Comparison of ENCODE assay signal across 8 cellular contexts in genomic region chr20:47950103-47950502, GRCh38.
DNase-seq lines count a peak whose midpoint lies in the region; ATAC-seq and TF ChIP-seq lines count a peak whose summit lies in the region.

No MANE protein-coding gene starts in this region.

- no peaks in the 10 kb centered on the region for H3K36me3 Mint-ChIP-seq in mesothelial cell of epicardium

- H3K36me3 ChIP-seq in DND-41 (ENCODE audit: insufficient read depth, low read length) = no peaks in the 10 kb centered on the region
- H3K36me3 ChIP-seq in WERI-Rb-1 = no peaks in the 10 kb centered on the region

- H3K27ac Mint-ChIP-seq in mesothelial cell of epicardium = peak overlapping the region; percentile 22

- H4K20me1 ChIP-seq in DND-41 (ENCODE audit: insufficient read depth, low read length) = no peaks in the 10 kb centered on the region

- no peaks in the 10 kb centered on the region for H3K79me2 ChIP-seq in DND-41 (ENCODE audit: insufficient read depth, low read length)

- TF ChIP-seq CTCF in DND-41 (IDR thresholded peaks at IDR 0.05; ENCODE audit: borderline replicate concordance, extremely low read depth, low read length, poor library complexity, severe bottlenecking) (no peak), cardiac fibroblast (IDR thresholded peaks at IDR 0.05; ENCODE audit: low read depth, low read length) (no peak), mesothelial cell of epicardium (IDR thresholded peaks at IDR 0.05; ENCODE audit: unreplicated experiment) (no peak), WERI-Rb-1 (IDR thresholded peaks at IDR 0.05; ENCODE audit: low read depth, low read length) (no peak)

- no peak overlapping the region for H3K4me2 ChIP-seq in DND-41 (ENCODE audit: insufficient read depth, low read length)

- H3K9me3 ChIP-seq in DND-41 (ENCODE audit: insufficient read depth, low read length, severe bottlenecking) (no peaks in the 10 kb centered on the region), WERI-Rb-1 (ENCODE audit: severe bottlenecking) (no peaks in the 10 kb centered on the region)

- no peak overlapping the region for H3K9ac ChIP-seq in DND-41 (ENCODE audit: low read depth, low read length)

- H3K9me3 Mint-ChIP-seq in mesothelial cell of epicardium = no peaks in the 10 kb centered on the region

- no peak overlapping the region for H3K4me3 Mint-ChIP-seq in mesothelial cell of epicardium

- no peak overlapping the region for H2AFZ ChIP-seq in DND-41 (ENCODE audit: low read depth, low read length)

- H3K27me3 Mint-ChIP-seq in mesothelial cell of epicardium (ENCODE audit: low read depth) = peaks cover 5% of the 10 kb centered on the region

- H3K4me1 ChIP-seq in DND-41 (ENCODE audit: insufficient read depth, low read length) = peaks cover 21% of the 10 kb centered on the region

- ATAC-seq in DND-41 (ENCODE audit: insufficient read depth, low read depth) (no peak), GM18861 (IDR thresholded peaks at IDR 0.05; ENCODE audit: unreplicated experiment) (no peak), HG03520 (IDR thresholded peaks at IDR 0.05; ENCODE audit: unreplicated experiment) (no peak), GM21360 (IDR thresholded peaks at IDR 0.05; ENCODE audit: unreplicated experiment) (no peak)

- DNase-seq in DND-41 = peak; percentile 16
- peak; percentile 2 for DNase-seq in NCI-H1694 treated with DMSO at 0.1 percent for 48 hours (lab: John Stamatoyannopoulos, UW)
- peak; percentile 21 to 79 for DNase-seq in cardiac fibroblast (ENCODE audit: low read depth in 2 of 2)
- no peak for DNase-seq in mesothelial cell of epicardium (ENCODE audit: low spot score in 2 of 2, unreplicated experiment in 2 of 2)
- DNase-seq in WERI-Rb-1 = no peak

- H3K27ac ChIP-seq in DND-41 (ENCODE audit: low read length) (no peak overlapping the region; the same call in 1 of the 2 replicates), WERI-Rb-1 (no peak overlapping the region)

- H3K27me3 ChIP-seq in DND-41 (ENCODE audit: insufficient read depth, low read length, poor library complexity) (no peaks in the 10 kb centered on the region), WERI-Rb-1 (ENCODE audit: insufficient read depth, low read depth, severe bottlenecking) (no peaks in the 10 kb centered on the region)

- no peak overlapping the region for H3K4me3 ChIP-seq in DND-41 (ENCODE audit: low read depth in 1 of 2, low read length in 2 of 2)
- H3K4me3 ChIP-seq in cardiac fibroblast (replicated peaks in 1 of 2; ENCODE audit: low read depth in 2 of 2, low read length in 2 of 2) = no peak overlapping the region
- no peak overlapping the region for H3K4me3 ChIP-seq in WERI-Rb-1 (ENCODE audit: low read depth, low read length)

- H3K4me1 Mint-ChIP-seq in mesothelial cell of epicardium = peaks cover 19% of the 10 kb centered on the region

Comparison
In these comparisons a context has a peak if more than half of its experiments do, and no peak if none do; other contexts are left out.
1. DNase-seq: peak in DND-41 (single experiment), NCI-H1694 treated with DMSO at 0.1 percent for 48 hours (single experiment) and cardiac fibroblast (2 of 2); none in mesothelial cell of epicardium (0 of 2) and WERI-Rb-1 (single experiment).